In the genomic region with DNA sequence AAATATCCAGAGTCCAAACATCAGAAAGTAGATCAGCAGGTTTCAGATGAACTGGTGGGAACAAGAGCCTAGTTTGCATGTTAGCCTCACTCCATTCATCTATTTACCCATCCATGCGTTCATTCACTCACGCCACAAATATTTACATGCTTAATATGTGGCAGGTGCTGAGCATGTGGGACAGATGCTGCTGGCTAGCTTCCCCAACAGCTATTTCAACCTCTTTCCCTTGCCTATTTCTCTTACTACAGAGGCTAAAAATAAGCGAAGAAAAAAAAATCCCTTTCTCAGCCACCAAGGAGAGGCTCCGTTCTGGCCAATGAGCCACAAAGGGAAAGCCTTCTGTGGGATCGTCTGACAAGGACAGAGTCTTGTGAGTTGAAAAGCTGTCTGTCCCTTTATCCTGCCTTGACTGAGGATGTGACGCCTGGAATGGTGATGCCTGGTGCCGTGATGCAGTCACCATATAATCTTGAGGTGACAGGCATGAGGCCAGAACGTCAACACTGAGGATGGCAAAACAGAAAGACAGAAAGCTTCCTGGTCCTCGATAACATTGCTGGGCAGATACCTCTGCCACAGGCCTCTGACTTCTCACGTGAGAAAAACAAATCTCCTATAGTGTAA, we compare ENCODE assay signal across 9 cellular contexts.
DNase-seq lines count a peak whose midpoint lies in the region; ATAC-seq and TF ChIP-seq lines count a peak whose summit lies in the region.
"Had no signal": no experiment of that assay in that cellular context is flagged by ENCODE, and none has a peak within 500 bp of the region (broad histone marks: within the 10 kb centered on the region; RNA-seq: fewer than 3 reads in every experiment).

No MANE protein-coding gene starts in this region.

- CTCF ChIA-PET in activated CD8-positive, alpha-beta T cell treated with anti-CD3 and anti-CD28 coated beads for 36 hours (lab: Charles Lee), result no interaction called here

- no peak overlapping the region for H3K4me3 Mint-ChIP-seq in progenitor cell of endocrine pancreas (ENCODE audit: low read depth)
- no peak overlapping the region for H3K4me3 Mint-ChIP-seq in activated CD8-positive, alpha-beta T cell treated with anti-CD3 and anti-CD28 coated beads for 36 hours
- H3K4me3 Mint-ChIP-seq: mesothelial cell of epicardium had no signal

- peaks cover 4% of the 10 kb centered on the region for H3K4me1 Mint-ChIP-seq in progenitor cell of endocrine pancreas (ENCODE audit: low read depth)
- no peaks in the 10 kb centered on the region for H3K4me1 Mint-ChIP-seq in activated CD8-positive, alpha-beta T cell treated with anti-CD3 and anti-CD28 coated beads for 36 hours (ENCODE audit: low read depth)

- peaks cover 20% of the 10 kb centered on the region for H3K36me3 Mint-ChIP-seq in progenitor cell of endocrine pancreas (ENCODE audit: insufficient read depth)
- no peaks in the 10 kb centered on the region for H3K36me3 Mint-ChIP-seq in activated CD8-positive, alpha-beta T cell treated with anti-CD3 and anti-CD28 coated beads for 36 hours (ENCODE audit: low read depth)

- ATAC-seq in GM19023 (IDR thresholded peaks at IDR 0.05; ENCODE audit: unreplicated experiment), result peak; percentile 84
- peak; percentile 84 for ATAC-seq in HG02938 (IDR thresholded peaks at IDR 0.05; ENCODE audit: unreplicated experiment)
- ATAC-seq in activated CD8-positive, alpha-beta T cell treated with anti-CD3 and anti-CD28 coated beads for 36 hours, result no peak

- POLR2A ChIA-PET in activated CD8-positive, alpha-beta T cell treated with anti-CD3 and anti-CD28 coated beads for 36 hours (lab: Charles Lee), result no interaction called here

- H3K27me3 Mint-ChIP-seq in progenitor cell of endocrine pancreas, result no peaks in the 10 kb centered on the region
- no peaks in the 10 kb centered on the region for H3K27me3 Mint-ChIP-seq in activated CD8-positive, alpha-beta T cell treated with anti-CD3 and anti-CD28 coated beads for 36 hours

- no peaks in the 10 kb centered on the region for H3K9me3 Mint-ChIP-seq in progenitor cell of endocrine pancreas (ENCODE audit: low read depth)
- no peaks in the 10 kb centered on the region for H3K9me3 Mint-ChIP-seq in activated CD8-positive, alpha-beta T cell treated with anti-CD3 and anti-CD28 coated beads for 36 hours
- H3K9me3 Mint-ChIP-seq: mesothelial cell of epicardium had no signal

- DNase-seq in NCI-H2171 treated with DMSO at 0.1 percent for 48 hours (lab: John Stamatoyannopoulos, UW), result peak; percentile 82
- DNase-seq in progenitor cell of endocrine pancreas (ENCODE audit: low spot score, unreplicated experiment), result no peak
- DNase-seq in SK-N-DZ (ENCODE audit: low spot score), result no peak
- no peak for DNase-seq in activated CD8-positive, alpha-beta T cell treated with anti-CD3 and anti-CD28 coated beads for 36 hours
- no peak for DNase-seq in GM03348 (ENCODE audit: low spot score)
- DNase-seq in activated CD4-positive, alpha-beta T cell treated with anti-CD3 and anti-CD28 coated beads for 4 hours, result no peak

- TF ChIP-seq CTCF in progenitor cell of endocrine pancreas (IDR thresholded peaks at IDR 0.05; ENCODE audit: unreplicated experiment), result no peak
- no peak for TF ChIP-seq CTCF in activated CD8-positive, alpha-beta T cell treated with anti-CD3 and anti-CD28 coated beads for 36 hours (IDR thresholded peaks at IDR 0.05)

- H3K27ac Mint-ChIP-seq in progenitor cell of endocrine pancreas, result peak overlapping the region; percentile 92
- H3K27ac Mint-ChIP-seq in activated CD8-positive, alpha-beta T cell treated with anti-CD3 and anti-CD28 coated beads for 36 hours, result no peak overlapping the region

- intact Hi-C loops in activated CD8-positive, alpha-beta T cell treated with anti-CD3 and anti-CD28 coated beads for 36 hours (cut with micrococcal nuclease), result no loop called here
